13 cellular contexts compared by ENCODE assay signal in the genomic region with DNA sequence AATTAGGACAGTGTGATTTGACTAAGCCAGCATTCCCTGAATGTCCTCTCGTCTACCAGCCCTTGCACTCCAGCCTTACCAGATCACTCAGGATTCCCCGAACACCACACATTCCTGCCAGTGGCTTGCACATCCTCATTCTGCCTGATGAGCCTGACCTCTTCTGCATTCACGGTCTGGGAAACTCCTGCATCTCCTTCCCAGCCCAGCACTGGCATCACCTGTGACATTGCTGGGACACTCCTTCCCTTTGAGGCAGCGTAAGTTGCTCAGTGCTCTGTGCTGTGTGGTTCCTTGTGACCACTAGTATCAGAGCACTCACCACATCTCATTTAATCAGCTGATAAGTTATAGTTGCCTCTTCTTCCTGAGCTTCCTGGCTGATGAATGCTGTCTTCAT. TPM values are rescaled to one million over a fixed set of nuclear protein-coding genes. Genes with fewer than 3 reads are reported as not detected.
A peak's percentile ranks its signal among the peaks of the same experiment; 100 is the strongest.
DNase-seq lines count a peak whose midpoint lies in the region; ATAC-seq and TF ChIP-seq lines count a peak whose summit lies in the region.
"Had no signal": no experiment of that assay in that cellular context is flagged by ENCODE, and none has a peak within 500 bp of the region (broad histone marks: within the 10 kb centered on the region; RNA-seq: fewer than 3 reads in every experiment).

No MANE protein-coding gene starts in this region.

- H3K79me2 ChIP-seq in DND-41 (ENCODE audit: insufficient read depth, low read length) = peaks cover 47% of the 10 kb centered on the region

- peaks cover 20% of the 10 kb centered on the region for H3K36me3 Mint-ChIP-seq in T-helper 2 cell treated with Interferon-gamma antibody and Interleukin-4, amounts not matched to agents 5 μg/mL and 100 μg/mL, for 36 hours (ENCODE audit: low read depth)

- H3K4me1 Mint-ChIP-seq in T-helper 2 cell treated with Interferon-gamma antibody and Interleukin-4, amounts not matched to agents 5 μg/mL and 100 μg/mL, for 36 hours (ENCODE audit: low read depth) = peaks cover 58% of the 10 kb centered on the region

- H3K36me3 ChIP-seq in DND-41 (ENCODE audit: insufficient read depth, low read length) = 0 out of 2 replicates have a peak, but pooled peaks cover 3% of the 10 kb centered on the region
- H3K36me3 ChIP-seq: sigmoid colon had no signal

- no peaks in the 10 kb centered on the region for H3K9me3 Mint-ChIP-seq in T-helper 2 cell treated with Interferon-gamma antibody and Interleukin-4, amounts not matched to agents 5 μg/mL and 100 μg/mL, for 36 hours

- H3K4me2 ChIP-seq in DND-41 (ENCODE audit: insufficient read depth, low read length) = no peak overlapping the region
- H3K4me2 ChIP-seq: BLaER1 treated with 17β-estradiol and CSF1 and Interleukin-3, amounts not matched to agents 10 nM and 100 nM had no signal

- in situ Hi-C loops in G401 (cut with HindIII; ENCODE audit: low sequenced_read_pairs) = no loop called here

- H3K4me3 Mint-ChIP-seq in T-helper 2 cell treated with Interferon-gamma antibody and Interleukin-4, amounts not matched to agents 5 μg/mL and 100 μg/mL, for 36 hours = peak overlapping the region; percentile 1

- no peak for DNase-seq in DND-41
- no peak for DNase-seq in T-helper 2 cell treated with Interferon-gamma antibody and Interleukin-4, amounts not matched to agents 5 μg/mL and 100 μg/mL, for 36 hours (ENCODE audit: low spot score)
- DNase-seq in islet precursor cell = peak; percentile 92
- DNase-seq in OCI-M1 (lab: John Stamatoyannopoulos, UW) = no peak
- DNase-seq in activated effector memory CD4-positive, alpha-beta T cell treated with anti-CD3 and anti-CD28 coated beads, Interleukin-2, amount 50 U/mL, for 16 hours = no peak
- DNase-seq in G401 (ENCODE audit: low spot score) = no peak
- DNase-seq: activated T-cell treated with anti-CD3 and anti-CD28 coated beads, Interleukin-2, amount 50 U/mL, for 48 hours; central memory CD4-positive, alpha-beta T cell; sigmoid colon; T1000 had no signal

- H3K27ac Mint-ChIP-seq in T-helper 2 cell treated with Interferon-gamma antibody and Interleukin-4, amounts not matched to agents 5 μg/mL and 100 μg/mL, for 36 hours = no peak overlapping the region

- no peaks in the 10 kb centered on the region for H3K9me3 ChIP-seq in DND-41 (ENCODE audit: insufficient read depth, low read length, severe bottlenecking)
- H3K9me3 ChIP-seq: BLaER1 treated with 17β-estradiol and CSF1 and Interleukin-3, amounts not matched to agents 10 nM and 100 nM; sigmoid colon had no signal

- H3K4me3 ChIP-seq in DND-41 (ENCODE audit: low read depth in 1 of 2, low read length in 2 of 2) = no peak overlapping the region
- H3K4me3 ChIP-seq: BLaER1 treated with 17β-estradiol and CSF1 and Interleukin-3, amounts not matched to agents 10 nM and 100 nM; sigmoid colon had no signal

- H2AFZ ChIP-seq in DND-41 (ENCODE audit: low read depth, low read length) = no peak overlapping the region

- no peaks in the 10 kb centered on the region for H3K27me3 ChIP-seq in DND-41 (ENCODE audit: insufficient read depth, low read length, poor library complexity)
- H3K27me3 ChIP-seq: sigmoid colon had no signal

- no peaks in the 10 kb centered on the region for H3K27me3 Mint-ChIP-seq in T-helper 2 cell treated with Interferon-gamma antibody and Interleukin-4, amounts not matched to agents 5 μg/mL and 100 μg/mL, for 36 hours (ENCODE audit: low read depth)

- H3K4me1 ChIP-seq in DND-41 (ENCODE audit: insufficient read depth, low read length) = peaks cover 5% of the 10 kb centered on the region; the same call in 1 of the 2 replicates

- TF ChIP-seq CTCF in DND-41 (IDR thresholded peaks at IDR 0.05; ENCODE audit: borderline replicate concordance, extremely low read depth, low read length, poor library complexity, severe bottlenecking) = no peak

- ATAC-seq in DND-41 (ENCODE audit: insufficient read depth, low read depth) (peak; percentile 44; the same call in 1 of the 3 replicates), GM21576 (IDR thresholded peaks at IDR 0.05; ENCODE audit: unreplicated experiment) (peak; percentile 31), GM18868 (IDR thresholded peaks at IDR 0.05; ENCODE audit: unreplicated experiment) (no peak)

- no peak overlapping the region for H3K27ac ChIP-seq in DND-41 (ENCODE audit: low read length)
- H3K27ac ChIP-seq: BLaER1 treated with 17β-estradiol and CSF1 and Interleukin-3, amounts not matched to agents 10 nM and 100 nM; sigmoid colon had no signal

- H3K9ac ChIP-seq in DND-41 (ENCODE audit: low read depth, low read length) = no peak overlapping the region
- H3K9ac ChIP-seq: BLaER1 treated with 17β-estradiol and CSF1 and Interleukin-3, amounts not matched to agents 10 nM and 100 nM had no signal

- H4K20me1 ChIP-seq in DND-41 (ENCODE audit: insufficient read depth, low read length) = peaks cover 13% of the 10 kb centered on the region; the same call in 1 of the 2 replicates

RNA-seq across cellular contexts. Expression of gene NCOA7, which starts 17.3 kb away (rescaled TPM):
- total RNA-seq in G401 (2014; rRNA removed; shearing (Covaris generic)) = 1.9 and 6.3 TPM in 2 replicates

RNA-seq across cellular contexts. Expression of gene HEY2, which starts 58.6 kb away (rescaled TPM):
- total RNA-seq in G401 (2014; rRNA removed; shearing (Covaris generic)) = not detected in 2 replicates
